ENCODE assay signal across 11 cellular contexts in the genomic region with DNA sequence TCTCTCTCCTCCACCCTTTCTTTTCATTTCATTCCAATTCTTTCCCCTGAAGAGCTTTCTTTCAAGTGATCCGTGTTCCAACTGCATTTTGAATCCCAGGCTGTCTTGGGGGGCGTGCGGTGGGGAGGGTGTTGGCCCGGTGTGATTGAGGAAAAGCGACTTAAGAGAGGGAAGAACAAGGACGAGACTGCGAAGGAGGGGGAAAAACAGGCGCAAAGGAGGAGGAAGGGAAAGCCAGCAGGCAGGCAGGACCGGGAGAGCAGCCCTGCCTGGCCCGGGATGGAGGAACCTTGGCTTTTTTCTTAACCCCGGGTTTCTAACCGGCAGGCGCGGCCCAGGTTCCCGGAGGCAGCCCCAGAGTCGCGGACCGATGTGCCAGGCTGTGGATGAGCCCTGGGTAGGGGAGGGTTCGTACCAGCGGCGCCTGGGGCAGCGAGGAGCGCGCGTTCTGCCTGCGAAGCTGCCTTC. TPM values are rescaled to one million over a fixed set of nuclear protein-coding genes. Genes with fewer than 3 reads are reported as not detected.
DNase-seq lines count a peak whose midpoint lies in the region; TF ChIP-seq lines count a peak whose summit lies in the region.
"Had no signal": no experiment of that assay in that cellular context is flagged by ENCODE, and none has a peak within 500 bp of the region (broad histone marks: within the 10 kb centered on the region; RNA-seq: fewer than 3 reads in every experiment).

No MANE protein-coding gene starts in this region.

- no peak for TF ChIP-seq CTCF in nephron progenitor cell (IDR thresholded peaks at IDR 0.05)

- peak overlapping the region; percentile 53 for H3K4me3 Mint-ChIP-seq in T-helper 1 cell treated with Interleukin-12 subunit alpha and Interleukin-12 subunit beta and Interleukin-4 antibody, amounts not matched to agents 30 μg/mL and 1 μg/mL, for 36 hours
- peak overlapping the region; percentile 71 for H3K4me3 Mint-ChIP-seq in nephron progenitor cell

- peaks cover 13% of the 10 kb centered on the region; the same call in 1 of the 2 replicates for H3K4me1 ChIP-seq in ES-I3 (ENCODE audit: insufficient read depth, low read length)

- peaks cover 86% of the 10 kb centered on the region for H3K27me3 Mint-ChIP-seq in T-helper 1 cell treated with Interleukin-12 subunit alpha and Interleukin-12 subunit beta and Interleukin-4 antibody, amounts not matched to agents 30 μg/mL and 1 μg/mL, for 36 hours (ENCODE audit: low read depth)
- peaks cover 99% of the 10 kb centered on the region for H3K27me3 Mint-ChIP-seq in nephron progenitor cell (ENCODE audit: low read depth, poor library complexity)

- no peak for DNase-seq in T-helper 1 cell
- DNase-seq in astrocyte of the hippocampus (ENCODE audit: low read depth, low spot score) = peak; percentile 12
- DNase-seq in nephron progenitor cell = peak; percentile 27
- DNase-seq in HCEC 1CT = no peak
- DNase-seq in HPDE6-E6E7 (ENCODE audit: extremely low spot score) = no peak
- DNase-seq in mesenteric fat pad (ENCODE audit: low spot score) = no peak
- DNase-seq: SIG-M5 had no signal

- H3K36me3 Mint-ChIP-seq in T-helper 1 cell treated with Interleukin-12 subunit alpha and Interleukin-12 subunit beta and Interleukin-4 antibody, amounts not matched to agents 30 μg/mL and 1 μg/mL, for 36 hours (ENCODE audit: low read depth) = peaks cover 3% of the 10 kb centered on the region
- H3K36me3 Mint-ChIP-seq in nephron progenitor cell (ENCODE audit: low read depth) = no peaks in the 10 kb centered on the region

- H3K9me3 Mint-ChIP-seq in T-helper 1 cell treated with Interleukin-12 subunit alpha and Interleukin-12 subunit beta and Interleukin-4 antibody, amounts not matched to agents 30 μg/mL and 1 μg/mL, for 36 hours = no peaks in the 10 kb centered on the region
- peaks cover 7% of the 10 kb centered on the region for H3K9me3 Mint-ChIP-seq in nephron progenitor cell

- H3K27ac Mint-ChIP-seq in T-helper 1 cell treated with Interleukin-12 subunit alpha and Interleukin-12 subunit beta and Interleukin-4 antibody, amounts not matched to agents 30 μg/mL and 1 μg/mL, for 36 hours = no peak overlapping the region
- H3K27ac Mint-ChIP-seq in nephron progenitor cell = no peak overlapping the region

- H3K36me3 ChIP-seq in ES-I3 (ENCODE audit: insufficient read depth, low read length) = no peaks in the 10 kb centered on the region

- H3K9ac ChIP-seq in ES-I3 (ENCODE audit: low read depth, low read length) = peak overlapping the region; percentile 60

- peaks cover 8% of the 10 kb centered on the region for H3K4me1 Mint-ChIP-seq in T-helper 1 cell treated with Interleukin-12 subunit alpha and Interleukin-12 subunit beta and Interleukin-4 antibody, amounts not matched to agents 30 μg/mL and 1 μg/mL, for 36 hours (ENCODE audit: low read depth)
- H3K4me1 Mint-ChIP-seq in nephron progenitor cell = peaks cover 34% of the 10 kb centered on the region

- no peaks in the 10 kb centered on the region for H3K9me3 ChIP-seq in ES-I3 (ENCODE audit: control insufficient read depth, insufficient read depth, low read length)

RNA-seq across cellular contexts. Expression of a gene that starts 1.3 kb away (rescaled TPM):
- total RNA-seq in mesenteric fat pad = 0.55 TPM
- total RNA-seq: epithelial cell of proximal tubule, smooth muscle cell had no signal

Comparison
In these comparisons a context has a peak if more than half of its experiments do, and no peak if none do; other contexts are left out.
1. DNase-seq: peak in astrocyte of the hippocampus (single experiment) and nephron progenitor cell (single experiment); none in T-helper 1 cell (0 of 5), HCEC 1CT (single experiment), HPDE6-E6E7 (single experiment) and mesenteric fat pad (single experiment).